ENCODE assay signal across 1 cellular context in genomic region chr22:42816339-42816738, GRCh38.
TF ChIP-seq lines count a peak whose summit lies in the region.

No MANE protein-coding gene starts in this region.

TF ChIP-seq in GM12878, 131 proteins besides CTCF, POLR2A, EP300 and RAD21 (continued from another document):
- TF ChIP-seq ZBTB33 (IDR thresholded peaks at IDR 0.05) (no peak), BCLAF1 (IDR thresholded peaks at IDR 0.05) (no peak), HCFC1 (IDR thresholded peaks at IDR 0.05; ENCODE audit: low read length) (no peak), PAX5 (IDR thresholded peaks at IDR 0.05; ENCODE audit: borderline replicate concordance, low read depth, low read length) (no peak), BCL11A (IDR thresholded peaks at IDR 0.05; ENCODE audit: low read depth, low read length) (no peak), ASH2L (IDR thresholded peaks at IDR 0.05; ENCODE audit: borderline replicate concordance, low read depth) (no peak), STAT1 (conservative IDR thresholded peaks at IDR 0.05) (no peak), NR2C1 (IDR thresholded peaks at IDR 0.05) (no peak), MXI1 (IDR thresholded peaks at IDR 0.05; ENCODE audit: low read depth, low read length) (no peak), CBX5 (IDR thresholded peaks at IDR 0.05; ENCODE audit: low read depth) (no peak), FOXK2 (IDR thresholded peaks at IDR 0.05) (no peak), TCF3 (IDR thresholded peaks at IDR 0.05; ENCODE audit: borderline replicate concordance, insufficient read depth, low read depth, low read length) (no peak)
TF ChIP-seq in GM12878: peak in this region for 0.
